In genomic region chr19:49665301-49666119, GRCh38 we compare ENCODE assay signal across 8 cellular contexts. TPM values are rescaled to one million over a fixed set of nuclear protein-coding genes. Genes with fewer than 3 reads are reported as not detected.
DNase-seq lines count a peak whose midpoint lies in the region; ATAC-seq, FAIRE-seq and TF ChIP-seq lines count a peak whose summit lies in the region.

Gene BCL2L12, plus strand, starts transcription at chr19:49665933. Its CDS starts 760 bp downstream, at chr19:49666693.
Gene IRF3, minus strand, starts transcription at chr19:49665857. Its CDS starts 1,019 bp downstream, at chr19:49664838.

- H2BK120ac ChIP-seq in trophoblast cell (ENCODE audit: insufficient read depth, low read length, poor library complexity): peak within 1 kb of the TSS; percentile 70

- WGBS in adipose tissue, 3 donors: 0 to 1% (median 1%) methylated on average over 52 of the region's 52 CpGs
- no CpG with 5 or more reads among the region's 52 CpGs for WGBS in trophoblast cell (ENCODE audit: extremely low coverage, insufficient coverage, insufficient read length)
- WGBS in transverse colon (ENCODE audit: low coverage in 1 of 2), 2 donors: 0% methylated on average over 7 to 52 of the region's 52 CpGs

- no peaks in the 10 kb centered on the region for H3K27me3 ChIP-seq in cardiac muscle cell
- H3K27me3 ChIP-seq in trophoblast cell (ENCODE audit: insufficient read depth, low read length): no peaks in the 10 kb centered on the region
- no peaks in the 10 kb centered on the region for H3K27me3 ChIP-seq in transverse colon

- peak within 1 kb of the TSS; percentile 76 for H3K14ac ChIP-seq in trophoblast cell (ENCODE audit: low read length)

- peak; percentile 96 for DNase-seq in GM12891 (ENCODE audit: insufficient read length, low spot score)
- peak; percentile 92 for DNase-seq in NCI-H146 treated with DMSO at 0.1 percent for 48 hours (lab: John Stamatoyannopoulos, UW; ENCODE audit: unreplicated experiment)
- DNase-seq in T-helper 1 cell: peak; percentile 97 to 100 (median 99)
- peak; percentile 97 to 98 for DNase-seq in cardiac muscle cell (ENCODE audit: low read depth in 1 of 2, low spot score in 1 of 2)
- peak; percentile 97 to 100 for DNase-seq in trophoblast cell
- peak; percentile 99 for DNase-seq in transverse colon

- H4K8ac ChIP-seq in trophoblast cell (ENCODE audit: low read depth, low read length): peak within 1 kb of the TSS; percentile 93

- no peak within 1 kb of the TSS for H3K23ac ChIP-seq in trophoblast cell (ENCODE audit: low read length)

- H3K18ac ChIP-seq in trophoblast cell (ENCODE audit: low read length): peak within 1 kb of the TSS; percentile 97

- TF ChIP-seq POLR2A in GM12891 (IDR thresholded peaks at IDR 0.05; ENCODE audit: low read depth, low read length) (peak; percentile 63; the same call in 1 of the 2 replicates), transverse colon (IDR thresholded peaks at IDR 0.05) (peak; percentile 82)

- peak within 1 kb of the TSS; percentile 96 for H2AK5ac ChIP-seq in trophoblast cell (ENCODE audit: low read length)

- H3K79me2 ChIP-seq in trophoblast cell (ENCODE audit: control insufficient read depth, insufficient read depth, low read length, poor library complexity): peaks cover 19% of the 10 kb centered on the region

- peaks cover 12% of the 10 kb centered on the region for H3K79me1 ChIP-seq in trophoblast cell (ENCODE audit: low read length)

- FAIRE-seq in GM12891 (lab: Jason Lieb, UNC): peak; percentile 98

- H3K4me1 ChIP-seq in cardiac muscle cell (ENCODE audit: low read depth) (peaks cover 6% of the 10 kb centered on the region), trophoblast cell (ENCODE audit: control insufficient read depth in 1 of 2, insufficient read depth in 2 of 2, low read length in 2 of 2) (peaks cover 7 to 9% of the 10 kb centered on the region in 2 experiments), transverse colon (peaks cover 7 to 25% (median 22%) of the 10 kb centered on the region in 4 donors)

- TF ChIP-seq EP300 in transverse colon (IDR thresholded peaks at IDR 0.05; ENCODE audit: low read depth): no peak

- H4K12ac ChIP-seq in trophoblast cell (ENCODE audit: low read depth, low read length): peak within 1 kb of the TSS; percentile 95

- TF ChIP-seq CTCF in cardiac muscle cell (IDR thresholded peaks at IDR 0.05; ENCODE audit: low read depth, low read length): peak; percentile 8
- TF ChIP-seq CTCF in transverse colon (IDR thresholded peaks at IDR 0.05): no peak

- intact Hi-C loops in transverse colon (cut with DNase I; ENCODE audit: low total_unique reads): no loop called here

- peak; percentile 83 for ATAC-seq in HG02763 (IDR thresholded peaks at IDR 0.05; ENCODE audit: unreplicated experiment)

- H2BK12ac ChIP-seq in trophoblast cell (ENCODE audit: low read length): no peak within 1 kb of the TSS

- peak within 1 kb of the TSS; percentile 71 for H2BK5ac ChIP-seq in trophoblast cell (ENCODE audit: low read depth, low read length, poor library complexity)

- H3K36me3 ChIP-seq in cardiac muscle cell (peaks cover 8% of the 10 kb centered on the region), trophoblast cell (ENCODE audit: control insufficient read depth in 1 of 2, insufficient read depth in 2 of 2, low read length in 2 of 2) (peaks cover 42 to 44% of the 10 kb centered on the region in 2 experiments), transverse colon (peaks cover 0 to 14% (median 4%) of the 10 kb centered on the region in 4 donors)

- peak within 1 kb of the TSS; percentile 91 for H2AFZ ChIP-seq in trophoblast cell (ENCODE audit: insufficient read depth, low read length, poor library complexity)

- in situ Hi-C loops in transverse colon (cut with MboI; ENCODE audit: low pct_ligation_motif_present in 1 of 4, low pct_unique_long_range_greater_than_20kb in 1 of 4, low sequenced_read_pairs in 3 of 4): loop anchor here in 1 of 4 donors (10.0 kb wide), 1 partner anchor 81 kb away; the partner anchor contains the start of genes NOSIP and PRRG2

- H3K9me3 ChIP-seq in cardiac muscle cell (ENCODE audit: low read depth): no peaks in the 10 kb centered on the region
- no peaks in the 10 kb centered on the region for H3K9me3 ChIP-seq in trophoblast cell (ENCODE audit: insufficient read depth, low read depth, low read length)
- H3K9me3 ChIP-seq in transverse colon: no peaks in the 10 kb centered on the region

- no peak within 1 kb of the TSS for H3K27ac ChIP-seq in adipose tissue (ENCODE audit: low read depth, low read length)
- peak within 1 kb of the TSS; percentile 85 for H3K27ac ChIP-seq in cardiac muscle cell
- H3K27ac ChIP-seq in trophoblast cell (ENCODE audit: low read depth, low read length): peak within 1 kb of the TSS; percentile 78
- H3K27ac ChIP-seq in transverse colon: peak within 1 kb of the TSS; percentile 88 to 100 (median 95)

- H3K4me3 ChIP-seq in cardiac muscle cell (peak within 1 kb of the TSS; percentile 78), trophoblast cell (ENCODE audit: low read depth, low read length) (peak within 1 kb of the TSS; percentile 86), transverse colon (peak within 1 kb of the TSS; percentile 63 to 93 (median 80))

- H4K91ac ChIP-seq in trophoblast cell (ENCODE audit: low read depth, low read length): peak within 1 kb of the TSS; percentile 93

- H3K4ac ChIP-seq in trophoblast cell (ENCODE audit: low read depth, low read length): peak within 1 kb of the TSS; percentile 53

- peak within 1 kb of the TSS; percentile 99 for H3K4me2 ChIP-seq in trophoblast cell (ENCODE audit: low read length)

- peak within 1 kb of the TSS; percentile 86 for H3K9ac ChIP-seq in trophoblast cell (ENCODE audit: low read length)

TF ChIP-seq in GM12891, 5 proteins besides CTCF, POLR2A, EP300 and RAD21:
- TF ChIP-seq PAX5 (IDR thresholded peaks at IDR 0.05; ENCODE audit: insufficient read depth, low read length, severe bottlenecking): no peak
- peak; percentile 64 for TF ChIP-seq TAF1 (IDR thresholded peaks at IDR 0.05; ENCODE audit: low read depth, low read length)
- TF ChIP-seq POLR2AphosphoS5 (IDR thresholded peaks at IDR 0.05; ENCODE audit: low read depth, low read length): no peak; the same call in 1 of the 2 replicates
- TF ChIP-seq POU2F2 (IDR thresholded peaks at IDR 0.05; ENCODE audit: low read depth, low read length): peak; percentile 99
- TF ChIP-seq SPI1 (IDR thresholded peaks at IDR 0.05; ENCODE audit: low read depth, low read length): no peak

RNA-seq across cellular contexts. Expression of gene BCL2L12, which starts in this region (rescaled TPM):
- polyA plus RNA-seq in GM12891 (2012; ENCODE audit: low read depth, missing spikeins): 49.7 TPM
- 10 to 100 TPM; 14.1 to 18.4 (median 15.4) TPM for polyA plus RNA-seq in adipose tissue
- total RNA-seq in cardiac muscle cell: 39.4 and 41.3 TPM in 2 replicates
- polyA plus RNA-seq in cardiac muscle cell: 55.5 and 59.4 TPM in 2 replicates
- 131 and 139 TPM in 2 replicates for polyA plus RNA-seq in trophoblast cell (2013)
- total RNA-seq in transverse colon: 10 to 100 TPM in 1 of 4 donors, 1 to 10 TPM in 3; 5.4 to 10.2 (median 6.9) TPM

RNA-seq across cellular contexts. Expression of gene IRF3, which starts in this region (rescaled TPM):
- polyA plus RNA-seq in GM12891 (2012; ENCODE audit: low read depth, missing spikeins): 99.2 TPM
- polyA plus RNA-seq in adipose tissue (10 to 100 TPM; 45.8 to 76.0 (median 56.6) TPM), cardiac muscle cell (37.6 and 38.4 TPM in 2 replicates)
- total RNA-seq in cardiac muscle cell (137 and 145 TPM in 2 replicates), transverse colon (100 to 1,000 TPM in 2 of 4 donors, 10 to 100 TPM in 2; 73.0 to 164 (median 104) TPM)
- 92.5 and 102 TPM in 2 replicates for polyA plus RNA-seq in trophoblast cell (2013)
